ENCODE assay signal across 28 cellular contexts in genomic region chr2:96655491-96655973, GRCh38. TPM values are rescaled to one million over a fixed set of nuclear protein-coding genes. Genes with fewer than 3 reads are reported as not detected.
"Had no signal": no experiment of that assay in that cellular context is flagged by ENCODE, and none has a peak within 500 bp of the region (broad histone marks: within the 10 kb centered on the region; RNA-seq: fewer than 3 reads in every experiment).

No MANE protein-coding gene starts in this region.

- H2AFZ ChIP-seq: neural progenitor cell had no signal

- H3K36me3 ChIP-seq: brain microvascular endothelial cell, gastrocnemius medialis, left lung, lower lobe of right lung, neural progenitor cell, thyroid gland, upper lobe of left lung had no signal

- H3K27me3 Mint-ChIP-seq: activated CD4-positive, alpha-beta memory T cell treated with anti-CD3 and anti-CD28 coated beads for 36 hours; effector memory CD8-positive, alpha-beta T cell had no signal

- H3K9me3 ChIP-seq: gastrocnemius medialis, left lung, lower lobe of right lung, thyroid gland, upper lobe of left lung had no signal

- H3K4me1 Mint-ChIP-seq: activated CD4-positive, alpha-beta T cell treated with anti-CD3 and anti-CD28 coated beads, Interleukin-2, amount 10 ng/mL, durations not matched to agents 24 days and 14 days; activated naive CD4-positive, alpha-beta T cell treated with anti-CD3 and anti-CD28 coated beads, Interleukin-2, amount 10 ng/mL, durations not matched to agents 7 days and 5 days; natural killer cell; neural progenitor cell had no signal

- H3K27me3 ChIP-seq: brain microvascular endothelial cell, gastrocnemius medialis, left lung, neural progenitor cell, thyroid gland, upper lobe of left lung had no signal

- H3K4me2 ChIP-seq: neural progenitor cell had no signal

- H3K27ac ChIP-seq: brain microvascular endothelial cell, coronary artery, gastrocnemius medialis, left lung, lower lobe of right lung, neural progenitor cell, thyroid gland, upper lobe of left lung had no signal

- H3K4me1 ChIP-seq: gastrocnemius medialis, neural progenitor cell, thyroid gland, upper lobe of left lung had no signal

- H3K27ac Mint-ChIP-seq: activated CD4-positive, alpha-beta memory T cell treated with anti-CD3 and anti-CD28 coated beads for 36 hours; activated CD4-positive, alpha-beta T cell treated with anti-CD3 and anti-CD28 coated beads, Interleukin-2, amount 10 ng/mL, durations not matched to agents 24 days and 14 days; activated naive CD4-positive, alpha-beta T cell treated with anti-CD3 and anti-CD28 coated beads, Interleukin-2, amount 10 ng/mL, durations not matched to agents 7 days and 5 days; effector memory CD8-positive, alpha-beta T cell; natural killer cell; neural progenitor cell had no signal

- H3K4me3 Mint-ChIP-seq: activated CD4-positive, alpha-beta memory T cell treated with anti-CD3 and anti-CD28 coated beads for 36 hours; activated CD4-positive, alpha-beta T cell treated with anti-CD3 and anti-CD28 coated beads, Interleukin-2, amount 10 ng/mL, durations not matched to agents 24 days and 14 days; activated naive CD4-positive, alpha-beta T cell treated with anti-CD3 and anti-CD28 coated beads, Interleukin-2, amount 10 ng/mL, durations not matched to agents 7 days and 5 days; effector memory CD8-positive, alpha-beta T cell; natural killer cell; neural progenitor cell had no signal

- DNase-seq: activated CD4-positive, alpha-beta memory T cell treated with anti-CD3 and anti-CD28 coated beads for 36 hours; activated CD4-positive, alpha-beta T cell treated with anti-CD3 and anti-CD28 coated beads, Interleukin-2, amount 10 ng/mL, durations not matched to agents 24 days and 14 days; activated CD4-positive, CD25-positive, alpha-beta regulatory T cell treated with anti-CD3 and anti-CD28 coated beads, Interleukin-2, amount 50 U/mL, for 72 hours; activated CD8-positive, alpha-beta memory T cell treated with anti-CD3 and anti-CD28 coated beads, Interleukin-2, amount 50 U/mL, for 4 hours; activated gamma-delta T cell; activated naive CD4-positive, alpha-beta T cell treated with anti-CD3 and anti-CD28 coated beads, Interleukin-2, amount 10 ng/mL, durations not matched to agents 7 days and 5 days; activated T-cell treated with anti-CD3 and anti-CD28 coated beads, Interleukin-2, amount 50 U/mL, for 1 hour; amniotic stem cell; brain microvascular endothelial cell; effector memory CD8-positive, alpha-beta T cell; erythroblast; gastrocnemius medialis; glutamatergic neuron; left lung; lower lobe of right lung; mesenchymal stem cell; natural killer cell; right cardiac atrium; stimulated activated CD4-positive, alpha-beta T cell treated with anti-CD3 and anti-CD28 coated beads, Interleukin-2, amount 100 ng/mL, for 48 hours; stimulated activated naive CD8-positive, alpha-beta T cell treated with anti-CD3 and anti-CD28 coated beads, Interleukin-15, Interleukin-2, amounts not matched to agents 100 U/mL and 50 U/mL, for 24 hours; T-helper 9 cell; thyroid gland; upper lobe of left lung had no signal

- H3K4me3 ChIP-seq: coronary artery, gastrocnemius medialis, left lung, lower lobe of right lung, neural progenitor cell, thyroid gland, upper lobe of left lung had no signal

- ATAC-seq: effector memory CD8-positive, alpha-beta T cell; gastrocnemius medialis; left lung; natural killer cell; right cardiac atrium; stimulated activated naive CD8-positive, alpha-beta T cell treated with anti-CD3 and anti-CD28 coated beads, Interleukin-15, Interleukin-2, amounts not matched to agents 100 U/mL and 50 U/mL, for 24 hours had no signal

- H3K9me3 Mint-ChIP-seq: activated CD4-positive, alpha-beta memory T cell treated with anti-CD3 and anti-CD28 coated beads for 36 hours; activated CD4-positive, alpha-beta T cell treated with anti-CD3 and anti-CD28 coated beads, Interleukin-2, amount 10 ng/mL, durations not matched to agents 24 days and 14 days; activated naive CD4-positive, alpha-beta T cell treated with anti-CD3 and anti-CD28 coated beads, Interleukin-2, amount 10 ng/mL, durations not matched to agents 7 days and 5 days; effector memory CD8-positive, alpha-beta T cell; natural killer cell; neural progenitor cell had no signal

- H3K36me3 Mint-ChIP-seq: activated CD4-positive, alpha-beta memory T cell treated with anti-CD3 and anti-CD28 coated beads for 36 hours; activated naive CD4-positive, alpha-beta T cell treated with anti-CD3 and anti-CD28 coated beads, Interleukin-2, amount 10 ng/mL, durations not matched to agents 7 days and 5 days; natural killer cell had no signal

RNA-seq across cellular contexts. Expression of gene FER1L5, which starts 13.0 kb away (rescaled TPM):
- total RNA-seq: activated CD4-positive, alpha-beta memory T cell treated with anti-CD3 and anti-CD28 coated beads for 36 hours; activated CD4-positive, alpha-beta T cell treated with anti-CD3 and anti-CD28 coated beads, Interleukin-2, amount 10 ng/mL, durations not matched to agents 24 days and 14 days; activated CD8-positive, alpha-beta memory T cell treated with anti-CD3 and anti-CD28 coated beads for 36 hours; gastrocnemius medialis; natural killer cell; omental fat pad; subcutaneous adipose tissue had no signal
